Comparison of ENCODE assay signal across 18 cellular contexts in genomic region chr6:71194730-71195129, GRCh38.
A peak's percentile ranks its signal among the peaks of the same experiment; 100 is the strongest.
DNase-seq lines count a peak whose midpoint lies in the region; ATAC-seq lines count a peak whose summit lies in the region.
"Had no signal": no experiment of that assay in that cellular context is flagged by ENCODE, and none has a peak within 500 bp of the region (broad histone marks: within the 10 kb centered on the region; RNA-seq: fewer than 3 reads in every experiment).

No MANE protein-coding gene starts in this region.

- peak; percentile 76 for DNase-seq in AG20443 (ENCODE audit: low spot score)
- DNase-seq in M059J (ENCODE audit: low read depth), result peak; percentile 86
- peak; percentile 22 for DNase-seq in epidermal melanocyte (ENCODE audit: insufficient read length, low spot score)
- DNase-seq in non-pigmented ciliary epithelial cell (ENCODE audit: low read depth), result peak; percentile 69
- DNase-seq in islet precursor cell, result no peak
- no peak for DNase-seq in ureter (ENCODE audit: low spot score)
- DNase-seq: activated B cell treated with CpG ODN at 0.5 μM for 24 hours; immature natural killer cell; naive B cell; NCI-H1092 treated with DMSO at 0.1 percent for 48 hours; NCI-H446 treated with DMSO at 0.1 percent for 48 hours; OCI-M1; stimulated activated CD4-positive, alpha-beta T cell treated with anti-CD3 and anti-CD28 coated beads, Interleukin-2, amount 100 ng/mL, for 24 hours; T-cell had no signal

- peaks cover 6% of the 10 kb centered on the region for H3K4me1 Mint-ChIP-seq in stimulated activated memory B cell treated with anti-CD40 and anti-IgM and Interleukin-4, amounts not matched to agents 10 μg/mL and 1 μg/mL and 100 μg/mL, for 72 hours
- H3K4me1 Mint-ChIP-seq: activated B cell treated with CpG ODN at 0.5 μM for 24 hours; activated naive CD4-positive, alpha-beta T cell treated with anti-CD3 and anti-CD28 coated beads, Interleukin-2, amount 50 U/mL, for 24 hours; immature natural killer cell; T-cell had no signal

- H3K27ac Mint-ChIP-seq in stimulated activated memory B cell treated with anti-CD40 and anti-IgM and Interleukin-4, amounts not matched to agents 10 μg/mL and 1 μg/mL and 100 μg/mL, for 72 hours, result no peak overlapping the region
- H3K27ac Mint-ChIP-seq: activated B cell treated with CpG ODN at 0.5 μM for 24 hours; activated naive CD4-positive, alpha-beta T cell treated with anti-CD3 and anti-CD28 coated beads, Interleukin-2, amount 50 U/mL, for 24 hours; immature natural killer cell; T-cell had no signal

- H3K36me3 Mint-ChIP-seq in stimulated activated memory B cell treated with anti-CD40 and anti-IgM and Interleukin-4, amounts not matched to agents 10 μg/mL and 1 μg/mL and 100 μg/mL, for 72 hours, result no peaks in the 10 kb centered on the region
- H3K36me3 Mint-ChIP-seq: activated naive CD4-positive, alpha-beta T cell treated with anti-CD3 and anti-CD28 coated beads, Interleukin-2, amount 50 U/mL, for 24 hours; immature natural killer cell; naive B cell; T-cell had no signal

- H3K9me3 Mint-ChIP-seq in stimulated activated memory B cell treated with anti-CD40 and anti-IgM and Interleukin-4, amounts not matched to agents 10 μg/mL and 1 μg/mL and 100 μg/mL, for 72 hours, result no peaks in the 10 kb centered on the region
- H3K9me3 Mint-ChIP-seq: activated B cell treated with CpG ODN at 0.5 μM for 24 hours; activated naive CD4-positive, alpha-beta T cell treated with anti-CD3 and anti-CD28 coated beads, Interleukin-2, amount 50 U/mL, for 24 hours; immature natural killer cell; naive B cell; T-cell had no signal

- H3K27me3 Mint-ChIP-seq in stimulated activated memory B cell treated with anti-CD40 and anti-IgM and Interleukin-4, amounts not matched to agents 10 μg/mL and 1 μg/mL and 100 μg/mL, for 72 hours, result peaks cover 4% of the 10 kb centered on the region
- H3K27me3 Mint-ChIP-seq: naive B cell had no signal

- H3K4me3 Mint-ChIP-seq in stimulated activated memory B cell treated with anti-CD40 and anti-IgM and Interleukin-4, amounts not matched to agents 10 μg/mL and 1 μg/mL and 100 μg/mL, for 72 hours, result no peak overlapping the region
- H3K4me3 Mint-ChIP-seq: activated B cell treated with CpG ODN at 0.5 μM for 24 hours; activated naive CD4-positive, alpha-beta T cell treated with anti-CD3 and anti-CD28 coated beads, Interleukin-2, amount 50 U/mL, for 24 hours; immature natural killer cell; T-cell had no signal

- ATAC-seq in stimulated activated memory B cell treated with anti-CD40 and anti-IgM and Interleukin-4, amounts not matched to agents 10 μg/mL and 1 μg/mL and 100 μg/mL, for 72 hours, result no peak
- no peak for ATAC-seq in GM21825 (IDR thresholded peaks at IDR 0.05; ENCODE audit: unreplicated experiment)
- ATAC-seq: foreskin keratinocyte, T-cell had no signal

Comparison
In these comparisons a context has a peak if more than half of its experiments do, and no peak if none do; other contexts are left out.
1. DNase-seq: peak in AG20443 (single experiment), M059J (single experiment), epidermal melanocyte (single experiment) and non-pigmented ciliary epithelial cell (single experiment); none in islet precursor cell (single experiment) and ureter (single experiment).